In genomic region chr19:13006431-13007281, GRCh38 we compare ENCODE assay signal across 16 cellular contexts. TPM values are rescaled to one million over a fixed set of nuclear protein-coding genes. Genes with fewer than 3 reads are reported as not detected.
DNase-seq lines count a peak whose midpoint lies in the region; ATAC-seq, FAIRE-seq and TF ChIP-seq lines count a peak whose summit lies in the region.
"Had no signal": no experiment of that assay in that cellular context is flagged by ENCODE, and none has a peak within 500 bp of the region (broad histone marks: within the 10 kb centered on the region; RNA-seq: fewer than 3 reads in every experiment).

No MANE protein-coding gene starts in this region.

- no peaks in the 10 kb centered on the region for H3K79me2 ChIP-seq in H1 (ENCODE audit: control insufficient read depth in 1 of 2, insufficient read depth in 2 of 2, low read length in 2 of 2)

- TF ChIP-seq RAD21 in H1 (IDR thresholded peaks at IDR 0.05 in 1 of 2, conservative IDR thresholded peaks at IDR 0.05 in 1 of 2; ENCODE audit: low read depth in 2 of 2, low read length in 2 of 2) = no peak

- H3K23me2 ChIP-seq in H1 (ENCODE audit: low read depth, low read length) = peaks cover 2% of the 10 kb centered on the region; the same call in 1 of the 2 replicates

- H3K56ac ChIP-seq in H1 (replicated peaks; ENCODE audit: insufficient read length, low read depth, low read length) = no peak overlapping the region

- H3K9ac ChIP-seq in H1 (replicated peaks in 1 of 4; ENCODE audit: extremely low read depth in 1 of 4, low read depth in 3 of 4, low read length in 3 of 4) = no peak overlapping the region
- peak overlapping the region; percentile 60 for H3K9ac ChIP-seq in neuronal stem cell (ENCODE audit: low read depth, low read length, poor library complexity)
- H3K9ac ChIP-seq: KMS-11 had no signal

- H3K18ac ChIP-seq in H1 (ENCODE audit: extremely low read depth, low read length) (no peak overlapping the region), neuronal stem cell (ENCODE audit: low read length) (peak overlapping the region; percentile 48)

- POLR2A ChIA-PET in H1 (lab: Charles Lee; ENCODE audit: partially characterized antibody) = interaction anchor here (0.8 to 1.7 kb wide), 6 partner anchors 9 to 21 kb away, joined by 3 to 5 read pairs (median 4); no protein-coding TSS in a partner anchor

- H4K8ac ChIP-seq in H1 (ENCODE audit: extremely low read depth, insufficient read depth, low read length) = no peak overlapping the region
- no peak overlapping the region for H4K8ac ChIP-seq in neuronal stem cell (ENCODE audit: low read depth, low read length)

- H3K4ac ChIP-seq in H1 (replicated peaks; ENCODE audit: insufficient read length, low read depth, low read length) (no peak overlapping the region), neuronal stem cell (ENCODE audit: low read length) (no peak overlapping the region)

- no peak overlapping the region for H4K5ac ChIP-seq in H1 (ENCODE audit: insufficient read length, low read depth, low read length)

- H3K4me3 ChIP-seq in LNCaP clone FGC (ENCODE audit: low read depth, low read length) = peak overlapping the region; percentile 46
- H3K4me3 ChIP-seq in H1 (ENCODE audit: extremely low read depth in 1 of 4, insufficient read depth in 2 of 4, low read depth in 3 of 4, low read length in 4 of 4) = no peak overlapping the region
- H3K4me3 ChIP-seq in neuronal stem cell (ENCODE audit: low read length in 2 of 2) = no peak overlapping the region
- H3K4me3 ChIP-seq in transverse colon = no peak overlapping the region
- H3K4me3 ChIP-seq: GM12878 had no signal

- CTCF ChIA-PET in H1 (lab: Charles Lee; ENCODE audit: partially characterized antibody) = interaction anchor here (1.0 to 12.9 kb wide), 17 partner anchors 8 to 89 kb away, joined by 3 to 175 read pairs (median 6); no protein-coding TSS in a partner anchor

- no peaks in the 10 kb centered on the region for H3K36me3 Mint-ChIP-seq in natural killer cell treated with Interleukin-12 subunit alpha and Interleukin-12 subunit beta and Interleukin-15 and Interleukin-18, amount 100 ng/mL, for 72 hours
- H3K36me3 Mint-ChIP-seq: CD4-positive, CD25-positive, alpha-beta regulatory T cell had no signal

- H3K23ac ChIP-seq in H1 (ENCODE audit: insufficient read length) = no peak overlapping the region
- H3K23ac ChIP-seq in neuronal stem cell (ENCODE audit: low read depth, low read length, poor library complexity) = no peak overlapping the region

- in situ Hi-C loops in transverse colon (cut with MboI; ENCODE audit: low pct_ligation_motif_present in 1 of 4, low pct_unique_long_range_greater_than_20kb in 1 of 4, low sequenced_read_pairs in 3 of 4) = no loop called here

- H4K20me1 ChIP-seq in H1 (replicated peaks in 1 of 2; ENCODE audit: control insufficient read depth in 1 of 2, insufficient read depth in 2 of 2, low read length in 2 of 2) = peaks cover 2 to 13% of the 10 kb centered on the region in 2 experiments

- 83% methylated on average over 22 of the region's 28 CpGs; no CpG with 5 or more reads in 1 of the 2 experiments for WGBS in H1 (ENCODE audit: extremely low coverage in 1 of 2, insufficient coverage in 1 of 2, insufficient read length in 1 of 2, insufficient replicate concordance in 2 of 2, low coverage in 1 of 2, low lambda C conversion rate in 2 of 2, missing lambda C conversion rate in 1 of 2), 2 experiments
- WGBS in neuronal stem cell (ENCODE audit: extremely low coverage in 2 of 2, insufficient read length in 2 of 2, insufficient replicate concordance in 1 of 2), 2 donors = no CpG with 5 or more reads among the region's 28 CpGs
- WGBS in transverse colon (ENCODE audit: low coverage in 1 of 2), 2 donors = 72 to 78% methylated on average over 9 to 28 of the region's 28 CpGs

- H3K4me3 Mint-ChIP-seq in natural killer cell treated with Interleukin-12 subunit alpha and Interleukin-12 subunit beta and Interleukin-15 and Interleukin-18, amount 100 ng/mL, for 72 hours = no peak overlapping the region
- H3K4me3 Mint-ChIP-seq: CD4-positive, CD25-positive, alpha-beta regulatory T cell; central memory CD8-positive, alpha-beta T cell had no signal

- no peaks in the 10 kb centered on the region for H3K36me3 ChIP-seq in H1 (ENCODE audit: control insufficient read depth in 2 of 4, insufficient read depth in 4 of 4, low read length in 3 of 4)
- H3K36me3 ChIP-seq in neuronal stem cell (replicated peaks in 1 of 2; ENCODE audit: control insufficient read depth in 2 of 2, insufficient read depth in 2 of 2, low read length in 2 of 2) = no peaks in the 10 kb centered on the region
- no peaks in the 10 kb centered on the region for H3K36me3 ChIP-seq in transverse colon

- no peak overlapping the region for H2BK15ac ChIP-seq in H1 (ENCODE audit: low read length)
- H2BK15ac ChIP-seq in neuronal stem cell (ENCODE audit: low read length) = no peak overlapping the region

- TF ChIP-seq POLR2A in H1 (IDR thresholded peaks at IDR 0.05; ENCODE audit: control extremely low read depth in 1 of 2, low read depth in 2 of 2, low read length in 2 of 2) (no peak), transverse colon (IDR thresholded peaks at IDR 0.05) (no peak)

- H2BK12ac ChIP-seq in H1 (ENCODE audit: low read depth, low read length) (no peak overlapping the region), neuronal stem cell (ENCODE audit: low read length) (no peak overlapping the region)

- H3K4me1 Mint-ChIP-seq in natural killer cell treated with Interleukin-12 subunit alpha and Interleukin-12 subunit beta and Interleukin-15 and Interleukin-18, amount 100 ng/mL, for 72 hours (ENCODE audit: low read depth in 2 of 2) = no peaks in the 10 kb centered on the region

- H2BK20ac ChIP-seq in H1 (ENCODE audit: low read length) = no peak overlapping the region

- peaks cover 10 to 27% of the 10 kb centered on the region in 2 donors for H3K27me3 Mint-ChIP-seq in natural killer cell treated with Interleukin-12 subunit alpha and Interleukin-12 subunit beta and Interleukin-15 and Interleukin-18, amount 100 ng/mL, for 72 hours

- TF ChIP-seq CTCF in LNCaP clone FGC (IDR thresholded peaks at IDR 0.05; ENCODE audit: control insufficient read depth, extremely low read depth, insufficient read depth) (no peak), H1 (IDR thresholded peaks at IDR 0.05; ENCODE audit: control extremely low read depth in 1 of 3, insufficient read depth in 1 of 3, low read depth in 1 of 3, low read length in 3 of 3) (no peak), transverse colon (IDR thresholded peaks at IDR 0.05) (no peak)

- H3K27ac ChIP-seq in H1 (ENCODE audit: low read depth, low read length) = no peak overlapping the region
- H3K27ac ChIP-seq in neuronal stem cell (replicated peaks; ENCODE audit: low read length) = no peak overlapping the region
- H3K27ac ChIP-seq in transverse colon = peak overlapping the region; percentile 70 to 91 (median 83)
- H3K27ac ChIP-seq: KMS-11 had no signal

- H3K27me3 ChIP-seq in H1 (replicated peaks in 1 of 4; ENCODE audit: control insufficient read depth in 3 of 4, extremely low read depth in 1 of 4, insufficient read depth in 3 of 4, low read length in 3 of 4) (peaks cover 44 to 95% (median 81%) of the 10 kb centered on the region in 4 experiments), neuronal stem cell (ENCODE audit: control insufficient read depth in 3 of 3, insufficient read depth in 3 of 3, low read depth in 1 of 3, low read length in 3 of 3) (peaks cover 33 to 99% (median 82%) of the 10 kb centered on the region in 3 experiments), transverse colon (peaks cover 5% of the 10 kb centered on the region)

- no peak overlapping the region for H2AFZ ChIP-seq in H1 (ENCODE audit: low read length)
- no peak overlapping the region for H2AFZ ChIP-seq in neuronal stem cell (ENCODE audit: low read length)

- TF ChIP-seq EP300 in H1 (IDR thresholded peaks at IDR 0.05; ENCODE audit: borderline replicate concordance in 1 of 2, low read depth in 2 of 2, low read length in 2 of 2) (no peak), transverse colon (IDR thresholded peaks at IDR 0.05; ENCODE audit: low read depth) (no peak)

- no peaks in the 10 kb centered on the region for H3K79me1 ChIP-seq in H1 (ENCODE audit: low read depth, low read length)
- H3K79me1 ChIP-seq in neuronal stem cell (ENCODE audit: low read depth, low read length) = peaks cover 3% of the 10 kb centered on the region

- no peaks in the 10 kb centered on the region for H3K9me3 Mint-ChIP-seq in natural killer cell treated with Interleukin-12 subunit alpha and Interleukin-12 subunit beta and Interleukin-15 and Interleukin-18, amount 100 ng/mL, for 72 hours
- H3K9me3 Mint-ChIP-seq: central memory CD8-positive, alpha-beta T cell had no signal

- intact Hi-C loops in transverse colon (cut with DNase I; ENCODE audit: low total_unique reads) = no loop called here

- no peak for FAIRE-seq in H1 (lab: Jason Lieb, UNC)
- FAIRE-seq: GM12878 had no signal

- H3K4me2 ChIP-seq in H1 (ENCODE audit: insufficient read depth in 1 of 2, low read depth in 2 of 2, low read length in 2 of 2) (no peak overlapping the region), neuronal stem cell (ENCODE audit: insufficient read depth, low read length, poor library complexity, severe bottlenecking) (no peak overlapping the region)
- H3K4me2 ChIP-seq: KMS-11 had no signal

- H2AK5ac ChIP-seq in H1 (ENCODE audit: low read depth, low read length) = no peak overlapping the region
- H2AK5ac ChIP-seq in neuronal stem cell (ENCODE audit: low read depth, low read length) = no peak overlapping the region

- ATAC-seq in GM21447 (IDR thresholded peaks at IDR 0.05; ENCODE audit: unreplicated experiment) (no peak), left lobe of liver (no peak)
- ATAC-seq in natural killer cell treated with Interleukin-12 subunit alpha and Interleukin-12 subunit beta and Interleukin-15 and Interleukin-18, amount 100 ng/mL, for 72 hours = no peak
- ATAC-seq: GM12878 had no signal

- no peak for DNase-seq in LNCaP clone FGC (ENCODE audit: low read depth)
- no peak for DNase-seq in H1 (ENCODE audit: low read depth in 1 of 2, low spot score in 2 of 2)
- DNase-seq in neuronal stem cell (ENCODE audit: low spot score) = no peak
- no peak for DNase-seq in transverse colon
- no peak for DNase-seq in natural killer cell treated with Interleukin-12 subunit alpha and Interleukin-12 subunit beta and Interleukin-15 and Interleukin-18, amount 100 ng/mL, for 72 hours (ENCODE audit: low spot score)
- no peak for DNase-seq in left lobe of liver (ENCODE audit: low spot score)
- DNase-seq: activated naive CD4-positive, alpha-beta T cell; CD4-positive, CD25-positive, alpha-beta regulatory T cell; GOT3; NCI-H1694; NCI-H446 treated with DMSO at 0.1 percent for 48 hours had no signal

- H4K91ac ChIP-seq in H1 (replicated peaks; ENCODE audit: insufficient read length, low read length) (no peak overlapping the region), neuronal stem cell (ENCODE audit: low read depth, low read length, poor library complexity) (no peak overlapping the region)

- H3K9me3 ChIP-seq in H1 (ENCODE audit: insufficient read depth in 2 of 2, low read depth in 1 of 2, low read length in 1 of 2) = no peaks in the 10 kb centered on the region; a peak in 1 of 4 replicates
- peaks cover 2 to 10% of the 10 kb centered on the region in 2 donors for H3K9me3 ChIP-seq in neuronal stem cell (replicated peaks in 1 of 2; ENCODE audit: control insufficient read depth in 2 of 2, insufficient read depth in 1 of 2, low read depth in 1 of 2, low read length in 2 of 2)
- H3K9me3 ChIP-seq in transverse colon = no peaks in the 10 kb centered on the region

- no peak overlapping the region for H2BK120ac ChIP-seq in H1 (replicated peaks; ENCODE audit: low read depth, low read length)
- no peak overlapping the region for H2BK120ac ChIP-seq in neuronal stem cell (ENCODE audit: low read depth, low read length)

- H3K14ac ChIP-seq in H1 (ENCODE audit: insufficient read length) (no peak overlapping the region), neuronal stem cell (ENCODE audit: low read length) (no peak overlapping the region)

- H3K4me1 ChIP-seq in H1 (replicated peaks in 1 of 4; ENCODE audit: control insufficient read depth in 3 of 4, insufficient read depth in 4 of 4, low read length in 3 of 4) = peaks cover 3 to 23% (median 13%) of the 10 kb centered on the region in 4 experiments
- H3K4me1 ChIP-seq in neuronal stem cell (ENCODE audit: control insufficient read depth in 2 of 2, insufficient read depth in 1 of 2, low read depth in 1 of 2, low read length in 2 of 2) = no peaks in the 10 kb centered on the region
- peaks cover 41 to 81% (median 72%) of the 10 kb centered on the region in 4 donors for H3K4me1 ChIP-seq in transverse colon

- H2BK5ac ChIP-seq in H1 (ENCODE audit: low read depth, low read length) (no peak overlapping the region), neuronal stem cell (ENCODE audit: low read length) (no peak overlapping the region)

- H3K27ac Mint-ChIP-seq in natural killer cell treated with Interleukin-12 subunit alpha and Interleukin-12 subunit beta and Interleukin-15 and Interleukin-18, amount 100 ng/mL, for 72 hours = no peak overlapping the region
- H3K27ac Mint-ChIP-seq: CD4-positive, CD25-positive, alpha-beta regulatory T cell had no signal

RNA-seq across cellular contexts. Expression of gene NFIX, which starts 11.4 kb away (rescaled TPM):
- 0.20 and 0.27 TPM in 2 replicates for total RNA-seq in H1 (2021; fragmentation: NEBNext Ultra II Directional; extraction: Animal tissue kit (Norgen Biotek cat#: 25700))
- polyA plus RNA-seq in H1 (2011; rRNA removed) = 0.03 and 0.08 TPM in 2 replicates
- 0.05 TPM for polyA plus RNA-seq in H1 (2011; cell fraction: cytosol; rRNA removed)
- polyA plus RNA-seq in H1 (2011; cell fraction: nucleus; rRNA removed) = 0.14 TPM
- polyA plus RNA-seq in H1 (2012, experiment 1 of 2) = 0.09 to 0.22 TPM (median 0.12 TPM) in 3 of 4 replicates, not detected in the other
- 0.07 TPM for polyA plus RNA-seq in H1 (2012, experiment 2 of 2)
- 0.26 TPM for polyA plus RNA-seq in H1 (2013, experiment 1 of 2)
- 0.18 TPM for polyA plus RNA-seq in H1 (2013, experiment 2 of 2)
- 0.02 and 0.13 TPM in 2 replicates for polyA minus RNA-seq in H1 (2011; rRNA and poly(A)+ RNA removed)
- polyA minus RNA-seq in H1 (2011; cell fraction: cytosol; rRNA and poly(A)+ RNA removed) = not detected
- polyA minus RNA-seq in H1 (2011; cell fraction: nucleus; rRNA and poly(A)+ RNA removed) = 0.40 TPM
- 0.07 TPM for polyA plus RNA-seq in neuronal stem cell (2013, experiment 1 of 2)
- polyA plus RNA-seq in neuronal stem cell (2013, experiment 2 of 2) = 0.07 TPM
- 10 to 100 TPM; 25.4 to 53.1 (median 29.3) TPM for total RNA-seq in transverse colon
- total RNA-seq in natural killer cell treated with Interleukin-12 subunit alpha and Interleukin-12 subunit beta and Interleukin-15 and Interleukin-18, amount 100 ng/mL, for 72 hours = under 1 TPM; 0.31 to 0.89 TPM
- 41.4 TPM for total RNA-seq in left lobe of liver

RNA-seq across cellular contexts. Expression of gene DAND5, which starts 37.3 kb away (rescaled TPM):
- total RNA-seq in H1 (2021; fragmentation: NEBNext Ultra II Directional; extraction: Animal tissue kit (Norgen Biotek cat#: 25700)) = 0.17 and 0.25 TPM in 2 replicates
- 0.13 and 0.14 TPM in 2 replicates for polyA plus RNA-seq in H1 (2011; rRNA removed)
- 0.23 TPM for polyA plus RNA-seq in H1 (2011; cell fraction: cytosol; rRNA removed)
- 0.29 TPM for polyA plus RNA-seq in H1 (2011; cell fraction: nucleus; rRNA removed)
- 0.25 to 0.41 TPM (median 0.35 TPM) in 4 replicates for polyA plus RNA-seq in H1 (2012, experiment 1 of 2)
- polyA plus RNA-seq in H1 (2012, experiment 2 of 2) = not detected
- 0.20 TPM for polyA plus RNA-seq in H1 (2013, experiment 1 of 2)
- 0.18 TPM for polyA plus RNA-seq in H1 (2013, experiment 2 of 2)
- 0.32 TPM in 2 replicates for polyA minus RNA-seq in H1 (2011; rRNA and poly(A)+ RNA removed)
- polyA minus RNA-seq in H1 (2011; cell fraction: cytosol; rRNA and poly(A)+ RNA removed) = not detected
- not detected for polyA minus RNA-seq in H1 (2011; cell fraction: nucleus; rRNA and poly(A)+ RNA removed)
- polyA plus RNA-seq in neuronal stem cell (2013, experiment 1 of 2) = 0.03 TPM
- polyA plus RNA-seq in neuronal stem cell (2013, experiment 2 of 2) = 0.03 TPM
- total RNA-seq in transverse colon (under 1 TPM in 2 of 4 donors, not detected in 2; 0.27 to 0.32 TPM), left lobe of liver (not detected)
- total RNA-seq in natural killer cell treated with Interleukin-12 subunit alpha and Interleukin-12 subunit beta and Interleukin-15 and Interleukin-18, amount 100 ng/mL, for 72 hours = not detected
- total RNA-seq: CD4-positive, CD25-positive, alpha-beta regulatory T cell; Daoy had no signal
- polyA plus RNA-seq: CD4-positive, CD25-positive, alpha-beta regulatory T cell had no signal

RNA-seq across cellular contexts. Expression of gene GADD45GIP1, which starts 49.6 kb away (rescaled TPM):
- 42.2 and 45.5 TPM in 2 replicates for total RNA-seq in H1 (2021; fragmentation: NEBNext Ultra II Directional; extraction: Animal tissue kit (Norgen Biotek cat#: 25700))
- 42.6 and 58.5 TPM in 2 replicates for polyA plus RNA-seq in H1 (2011; rRNA removed)
- 69.9 TPM for polyA plus RNA-seq in H1 (2011; cell fraction: cytosol; rRNA removed)
- 48.3 TPM for polyA plus RNA-seq in H1 (2011; cell fraction: nucleus; rRNA removed)
- polyA plus RNA-seq in H1 (2012, experiment 1 of 2) = 29.8 to 63.8 TPM (median 59.7 TPM) in 4 replicates
- polyA plus RNA-seq in H1 (2012, experiment 2 of 2) = 33.7 TPM
- 51.0 TPM for polyA plus RNA-seq in H1 (2013, experiment 1 of 2)
- 51.7 TPM for polyA plus RNA-seq in H1 (2013, experiment 2 of 2)
- 3.9 and 4.2 TPM in 2 replicates for polyA minus RNA-seq in H1 (2011; rRNA and poly(A)+ RNA removed)
- 18.5 TPM for polyA minus RNA-seq in H1 (2011; cell fraction: cytosol; rRNA and poly(A)+ RNA removed)
- polyA minus RNA-seq in H1 (2011; cell fraction: nucleus; rRNA and poly(A)+ RNA removed) = 9.9 TPM
- 34.0 TPM for polyA plus RNA-seq in neuronal stem cell (2013, experiment 1 of 2)
- 31.8 TPM for polyA plus RNA-seq in neuronal stem cell (2013, experiment 2 of 2)
- total RNA-seq in transverse colon = 10 to 100 TPM; 28.6 to 55.0 (median 33.6) TPM
- 10 to 100 TPM; 15.9 to 32.3 TPM for total RNA-seq in natural killer cell treated with Interleukin-12 subunit alpha and Interleukin-12 subunit beta and Interleukin-15 and Interleukin-18, amount 100 ng/mL, for 72 hours
- total RNA-seq in left lobe of liver = 12.0 TPM

Comparison
In these comparisons a context has a peak if more than half of its experiments do, and no peak if none do; other contexts are left out.
1. H3K27ac ChIP-seq: peak in transverse colon (4 of 4); none in H1 (single experiment) and neuronal stem cell (single experiment).
2. RNA of gene NFIX, which starts 11.4 kb away (total RNA-seq): 41.4 TPM in left lobe of liver (single experiment) and 25.4 to 53.1 TPM in transverse colon; 0.31 to 0.89 TPM in natural killer cell treated with Interleukin-12 subunit alpha and Interleukin-12 subunit beta and Interleukin-15 and Interleukin-18, amount 100 ng/mL, for 72 hours and 0.20 to 0.27 TPM in H1; every median in the first group is over 10 times any median in the second.